ENCODE assay signal across 1 cellular context in the genomic region with DNA sequence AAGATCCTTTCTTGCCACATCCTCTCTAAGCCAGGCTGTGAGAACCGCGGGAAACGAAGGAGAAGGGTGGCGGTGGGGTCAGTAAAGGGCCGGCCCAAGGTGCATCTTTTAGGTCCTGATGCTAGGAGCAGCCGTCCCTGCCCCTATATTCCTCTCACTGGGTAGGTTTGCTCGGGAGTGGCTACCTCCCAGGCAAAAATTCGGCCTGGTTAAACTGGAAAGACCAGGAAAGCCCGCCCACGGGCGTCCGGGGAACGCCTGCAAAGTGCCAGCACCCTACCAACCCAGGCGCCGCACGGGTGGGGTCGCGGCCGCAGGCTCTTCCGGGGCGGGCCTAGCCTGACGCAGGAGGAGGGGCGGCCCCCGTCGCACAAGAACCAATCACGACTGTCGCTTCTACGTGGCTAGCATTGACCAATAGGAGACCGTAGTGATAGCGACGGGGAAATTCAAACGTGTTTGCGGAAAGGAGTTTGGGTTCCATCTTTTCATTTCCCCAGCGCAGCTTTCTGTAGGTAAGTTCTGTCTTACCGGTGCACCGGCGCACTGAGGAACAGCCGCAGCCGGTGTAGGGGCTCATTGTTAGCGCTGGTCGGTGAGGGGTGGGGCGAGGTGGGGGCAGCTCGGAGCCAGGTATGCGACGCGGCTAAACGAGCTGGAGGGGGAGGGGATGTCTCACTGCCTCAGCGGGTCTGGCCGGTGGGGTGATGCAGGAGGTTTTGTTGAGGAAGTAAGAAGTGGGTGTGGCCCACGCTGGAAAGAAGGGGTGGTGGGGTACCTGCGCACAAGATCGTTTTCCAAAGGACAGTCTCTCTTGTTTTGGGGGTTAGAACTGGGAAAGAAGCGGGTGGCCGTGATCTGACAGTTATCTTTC.
A peak's percentile ranks its signal among the peaks of the same experiment; 100 is the strongest.
TF ChIP-seq lines count a peak whose summit lies in the region.

TSS of gene TTK (plus strand) at position 451 of the 874 bp plus-strand sequence. CDS start 1,195 bp downstream, outside the sequence.

TF ChIP-seq in SK-N-SH, 30 proteins besides CTCF, POLR2A, EP300 and RAD21 (continued from another document):
- peak; percentile 40; the same call in 1 of the 2 replicates for TF ChIP-seq ELF1 (IDR thresholded peaks at IDR 0.05)
- no peak for TF ChIP-seq TEAD4 (IDR thresholded peaks at IDR 0.05; ENCODE audit: borderline replicate concordance, insufficient read depth)
- peak; percentile 18; the same call in 1 of the 2 replicates for TF ChIP-seq FOXM1 (IDR thresholded peaks at IDR 0.05; ENCODE audit: low read depth)
- TF ChIP-seq SMC3 (IDR thresholded peaks at IDR 0.05; ENCODE audit: low read depth, low read length): no peak
- TF ChIP-seq MEF2A (IDR thresholded peaks at IDR 0.05; ENCODE audit: borderline replicate concordance, low read depth): no peak
- TF ChIP-seq, protein P1, sequence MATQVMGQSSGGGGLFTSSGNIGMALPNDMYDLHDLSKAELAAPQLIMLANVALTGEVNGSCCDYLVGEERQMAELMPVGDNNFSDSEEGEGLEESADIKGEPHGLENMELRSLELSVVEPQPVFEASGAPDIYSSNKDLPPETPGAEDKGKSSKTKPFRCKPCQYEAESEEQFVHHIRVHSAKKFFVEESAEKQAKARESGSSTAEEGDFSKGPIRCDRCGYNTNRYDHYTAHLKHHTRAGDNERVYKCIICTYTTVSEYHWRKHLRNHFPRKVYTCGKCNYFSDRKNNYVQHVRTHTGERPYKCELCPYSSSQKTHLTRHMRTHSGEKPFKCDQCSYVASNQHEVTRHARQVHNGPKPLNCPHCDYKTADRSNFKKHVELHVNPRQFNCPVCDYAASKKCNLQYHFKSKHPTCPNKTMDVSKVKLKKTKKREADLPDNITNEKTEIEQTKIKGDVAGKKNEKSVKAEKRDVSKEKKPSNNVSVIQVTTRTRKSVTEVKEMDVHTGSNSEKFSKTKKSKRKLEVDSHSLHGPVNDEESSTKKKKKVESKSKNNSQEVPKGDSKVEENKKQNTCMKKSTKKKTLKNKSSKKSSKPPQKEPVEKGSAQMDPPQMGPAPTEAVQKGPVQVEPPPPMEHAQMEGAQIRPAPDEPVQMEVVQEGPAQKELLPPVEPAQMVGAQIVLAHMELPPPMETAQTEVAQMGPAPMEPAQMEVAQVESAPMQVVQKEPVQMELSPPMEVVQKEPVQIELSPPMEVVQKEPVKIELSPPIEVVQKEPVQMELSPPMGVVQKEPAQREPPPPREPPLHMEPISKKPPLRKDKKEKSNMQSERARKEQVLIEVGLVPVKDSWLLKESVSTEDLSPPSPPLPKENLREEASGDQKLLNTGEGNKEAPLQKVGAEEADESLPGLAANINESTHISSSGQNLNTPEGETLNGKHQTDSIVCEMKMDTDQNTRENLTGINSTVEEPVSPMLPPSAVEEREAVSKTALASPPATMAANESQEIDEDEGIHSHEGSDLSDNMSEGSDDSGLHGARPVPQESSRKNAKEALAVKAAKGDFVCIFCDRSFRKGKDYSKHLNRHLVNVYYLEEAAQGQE (IDR thresholded peaks at IDR 0.05; ENCODE audit: low read depth, low read length): no peak
- TF ChIP-seq JUND (IDR thresholded peaks at IDR 0.05): no peak
- TF ChIP-seq NFIC (IDR thresholded peaks at IDR 0.05; ENCODE audit: borderline replicate concordance): no peak
- no peak for TF ChIP-seq RXRA (IDR thresholded peaks at IDR 0.05; ENCODE audit: borderline replicate concordance, low read depth)
TF ChIP-seq in SK-N-SH: peak in this region for 13.
